33 cellular contexts compared by ENCODE assay signal in the genomic region with DNA sequence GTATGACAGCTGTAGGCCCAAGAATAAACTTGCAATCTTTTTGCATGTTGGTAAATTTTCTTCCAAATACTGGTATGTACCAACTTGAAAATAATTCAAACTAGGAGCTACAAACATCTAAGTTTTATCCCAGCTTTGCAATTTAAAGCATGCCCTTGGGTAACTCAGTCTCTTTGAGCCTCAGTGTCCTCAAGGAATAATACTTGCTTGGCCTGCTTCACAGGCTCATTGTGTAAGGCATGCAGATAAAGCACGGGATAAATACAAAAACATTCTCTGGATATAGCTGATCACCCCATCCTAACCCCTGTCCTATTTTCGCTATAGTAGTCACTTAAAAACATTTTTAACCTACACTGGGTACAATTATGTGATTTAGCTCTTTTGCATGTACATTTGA. TPM values are rescaled to one million over a fixed set of nuclear protein-coding genes. Genes with fewer than 3 reads are reported as not detected.
DNase-seq lines count a peak whose midpoint lies in the region; ATAC-seq lines count a peak whose summit lies in the region.
"Had no signal": no experiment of that assay in that cellular context is flagged by ENCODE, and none has a peak within 500 bp of the region (broad histone marks: within the 10 kb centered on the region; RNA-seq: fewer than 3 reads in every experiment).

No MANE protein-coding gene starts in this region.

- H2BK5ac ChIP-seq in trophoblast cell (ENCODE audit: low read depth, low read length, poor library complexity): no peak overlapping the region

- H3K79me1 ChIP-seq in trophoblast cell (ENCODE audit: low read length): no peaks in the 10 kb centered on the region

- peaks cover 65% of the 10 kb centered on the region for H3K36me3 ChIP-seq in adipocyte (ENCODE audit: control insufficient read depth, insufficient read depth, low read length, severe bottlenecking)
- peaks cover 14 to 24% of the 10 kb centered on the region in 2 experiments for H3K36me3 ChIP-seq in trophoblast cell (ENCODE audit: control insufficient read depth in 1 of 2, insufficient read depth in 2 of 2, low read length in 2 of 2)

- H3K79me2 ChIP-seq in trophoblast cell (ENCODE audit: control insufficient read depth, insufficient read depth, low read length, poor library complexity): no peaks in the 10 kb centered on the region

- peak overlapping the region; percentile 10 for H3K27ac Mint-ChIP-seq in activated naive CD4-positive, alpha-beta T cell treated with anti-CD3 and anti-CD28 coated beads, Interleukin-2, amount 10 ng/mL, durations not matched to agents 7 days and 5 days
- H3K27ac Mint-ChIP-seq: B cell; CD14-positive monocyte; CD4-positive, alpha-beta T cell; CD8-positive, alpha-beta T cell had no signal

- no peaks in the 10 kb centered on the region for H3K27me3 Mint-ChIP-seq in activated naive CD4-positive, alpha-beta T cell treated with anti-CD3 and anti-CD28 coated beads, Interleukin-2, amount 10 ng/mL, durations not matched to agents 7 days and 5 days
- H3K27me3 Mint-ChIP-seq: B cell; CD4-positive, alpha-beta memory T cell; CD4-positive, alpha-beta T cell; CD4-positive, CD25-positive, alpha-beta regulatory T cell; CD8-positive, alpha-beta memory T cell had no signal

- H3K9ac ChIP-seq in adipocyte (ENCODE audit: low read length): peak overlapping the region; percentile 38
- no peak overlapping the region for H3K9ac ChIP-seq in trophoblast cell (ENCODE audit: low read length)
- H3K9ac ChIP-seq: BLaER1; BLaER1 treated with 17β-estradiol and CSF1 and Interleukin-3, amounts not matched to agents 10 nM and 100 nM had no signal

- H3K27me3 ChIP-seq in adipocyte (replicated peaks; ENCODE audit: control insufficient read depth, insufficient read depth, low read length): no peaks in the 10 kb centered on the region
- H3K27me3 ChIP-seq in trophoblast cell (ENCODE audit: insufficient read depth, low read length): no peaks in the 10 kb centered on the region
- H3K27me3 ChIP-seq: BE2C; BLaER1; BLaER1 treated with 17β-estradiol and CSF1 and Interleukin-3, amounts not matched to agents 10 nM and 100 nM had no signal

- WGBS in trophoblast cell (ENCODE audit: extremely low coverage, insufficient coverage, insufficient read length): no CpG with 5 or more reads among the region's 2 CpGs

- H3K18ac ChIP-seq in trophoblast cell (ENCODE audit: low read length): no peak overlapping the region

- H3K4me3 ChIP-seq in adipocyte (ENCODE audit: low read length) (no peak overlapping the region), trophoblast cell (ENCODE audit: low read depth, low read length) (no peak overlapping the region)
- H3K4me3 ChIP-seq: A549; BLaER1; BLaER1 treated with 17β-estradiol and CSF1 and Interleukin-3, amounts not matched to agents 10 nM and 100 nM had no signal

- H3K4me1 ChIP-seq in adipocyte (ENCODE audit: control insufficient read depth, insufficient read depth, low read length) (peaks cover 9% of the 10 kb centered on the region), trophoblast cell (ENCODE audit: control insufficient read depth in 1 of 2, insufficient read depth in 2 of 2, low read length in 2 of 2) (peaks cover 0 to under 1% of the 10 kb centered on the region in 2 experiments)
- H3K4me1 ChIP-seq: A549, BE2C, Caco-2 had no signal

- H2BK120ac ChIP-seq in trophoblast cell (ENCODE audit: insufficient read depth, low read length, poor library complexity): no peak overlapping the region

- peaks cover 4% of the 10 kb centered on the region for H3K4me1 Mint-ChIP-seq in activated naive CD4-positive, alpha-beta T cell treated with anti-CD3 and anti-CD28 coated beads, Interleukin-2, amount 10 ng/mL, durations not matched to agents 7 days and 5 days
- H3K4me1 Mint-ChIP-seq: CD14-positive monocyte had no signal

- H3K23ac ChIP-seq in trophoblast cell (ENCODE audit: low read length): no peak overlapping the region

- H3K9me3 ChIP-seq in adipocyte (ENCODE audit: control insufficient read depth, low read length) (no peaks in the 10 kb centered on the region), trophoblast cell (ENCODE audit: insufficient read depth, low read depth, low read length) (no peaks in the 10 kb centered on the region)
- H3K9me3 ChIP-seq: A549; BE2C; BLaER1; BLaER1 treated with 17β-estradiol and CSF1 and Interleukin-3, amounts not matched to agents 10 nM and 100 nM; Caco-2 had no signal

- H3K4me3 Mint-ChIP-seq in activated naive CD4-positive, alpha-beta T cell treated with anti-CD3 and anti-CD28 coated beads, Interleukin-2, amount 10 ng/mL, durations not matched to agents 7 days and 5 days: no peak overlapping the region
- H3K4me3 Mint-ChIP-seq: B cell; CD14-positive monocyte; CD4-positive, alpha-beta memory T cell; CD4-positive, alpha-beta T cell; CD4-positive, CD25-positive, alpha-beta regulatory T cell; CD8-positive, alpha-beta memory T cell; CD8-positive, alpha-beta T cell had no signal

- no peak overlapping the region for H2BK12ac ChIP-seq in trophoblast cell (ENCODE audit: low read length)

- no peak overlapping the region for H2AK5ac ChIP-seq in trophoblast cell (ENCODE audit: low read length)

- no peak overlapping the region for H3K14ac ChIP-seq in trophoblast cell (ENCODE audit: low read length)

- H3K27ac ChIP-seq in trophoblast cell (ENCODE audit: low read depth, low read length): no peak overlapping the region
- H3K27ac ChIP-seq: 22Rv1; A549; BLaER1; BLaER1 treated with 17β-estradiol and CSF1 and Interleukin-3, amounts not matched to agents 10 nM and 100 nM; C4-2B had no signal

- CTCF ChIA-PET in activated naive CD4-positive, alpha-beta T cell treated with anti-CD3 and anti-CD28 coated beads, Interleukin-2, amount 10 ng/mL, durations not matched to agents 7 days and 5 days (lab: Charles Lee): interaction anchor here (0.6 to 1.3 kb wide), 4 partner anchors 9 to 45 kb away, joined by 3 to 6 read pairs (median 4); a partner anchor contains a TSS

- H3K4ac ChIP-seq in trophoblast cell (ENCODE audit: low read depth, low read length): no peak overlapping the region

- H2AFZ ChIP-seq in trophoblast cell (ENCODE audit: insufficient read depth, low read length, poor library complexity): no peak overlapping the region

- no peak for ATAC-seq in GM21381 (IDR thresholded peaks at IDR 0.05; ENCODE audit: unreplicated experiment)
- ATAC-seq: A549; CD8-positive, alpha-beta T cell had no signal

- no peak for DNase-seq in activated naive CD4-positive, alpha-beta T cell treated with anti-CD3 and anti-CD28 coated beads, Interleukin-2, amount 10 ng/mL, durations not matched to agents 7 days and 5 days
- no peak for DNase-seq in activated naive CD4-positive, alpha-beta T cell treated with anti-CD3 and anti-CD28 coated beads, Interleukin-2, amount 50 U/mL, for 16 hours
- DNase-seq in adipocyte (ENCODE audit: low read depth): no peak
- DNase-seq in trophoblast cell: peak; percentile 6 to 80
- no peak for DNase-seq in activated gamma-delta T cell (lab: John Stamatoyannopoulos, UW)
- DNase-seq: 8988T; ACHN; AML-193; BE2C; C1 segment of cervical spinal cord; Caco-2; Calu3; CD4-positive, alpha-beta memory T cell; CD4-positive, alpha-beta T cell; CD4-positive, CD25-positive, alpha-beta regulatory T cell; CD8-positive, alpha-beta memory T cell; CD8-positive, alpha-beta T cell; COR-L47; DMS 273 treated with DMSO at 0.1 percent for 48 hours; DMS153; DMS53; DMS79; DMS79 treated with DMSO at 0.1 percent for 48 hours; DND-41; EL had no signal

- no peak overlapping the region for H4K8ac ChIP-seq in trophoblast cell (ENCODE audit: low read depth, low read length)

- H4K91ac ChIP-seq in trophoblast cell (ENCODE audit: low read depth, low read length): no peak overlapping the region

- no peaks in the 10 kb centered on the region for H3K9me3 Mint-ChIP-seq in activated naive CD4-positive, alpha-beta T cell treated with anti-CD3 and anti-CD28 coated beads, Interleukin-2, amount 10 ng/mL, durations not matched to agents 7 days and 5 days
- H3K9me3 Mint-ChIP-seq: CD14-positive monocyte; CD4-positive, alpha-beta memory T cell; CD4-positive, alpha-beta T cell; CD4-positive, CD25-positive, alpha-beta regulatory T cell; CD8-positive, alpha-beta memory T cell; CD8-positive, alpha-beta T cell had no signal

- H4K12ac ChIP-seq in trophoblast cell (ENCODE audit: low read depth, low read length): no peak overlapping the region

- H3K36me3 Mint-ChIP-seq in activated naive CD4-positive, alpha-beta T cell treated with anti-CD3 and anti-CD28 coated beads, Interleukin-2, amount 10 ng/mL, durations not matched to agents 7 days and 5 days: peaks cover 38% of the 10 kb centered on the region

- H3K4me2 ChIP-seq in trophoblast cell (ENCODE audit: low read length): no peak overlapping the region
- H3K4me2 ChIP-seq: A549; BLaER1; BLaER1 treated with 17β-estradiol and CSF1 and Interleukin-3, amounts not matched to agents 10 nM and 100 nM had no signal

RNA-seq across cellular contexts. Expression of a gene that starts 9.6 kb away (rescaled TPM):
- polyA plus RNA-seq in trophoblast cell (2013): 9.6 and 10.5 TPM in 2 replicates
- polyA plus RNA-seq: CD14-positive monocyte had no signal

RNA-seq across cellular contexts. Expression of a gene that starts 29.2 kb away (rescaled TPM):
- polyA plus RNA-seq in trophoblast cell (2013): 17.7 and 18.0 TPM in 2 replicates

RNA-seq across cellular contexts. Expression of a gene that starts 42.9 kb away (rescaled TPM):
- 23.3 and 27.6 TPM in 2 replicates for polyA plus RNA-seq in trophoblast cell (2013)

Comparison
In these comparisons a context has a peak if more than half of its experiments do, and no peak if none do; other contexts are left out.
1. DNase-seq: peak in trophoblast cell (2 of 2); none in activated naive CD4-positive, alpha-beta T cell treated with anti-CD3 and anti-CD28 coated beads, Interleukin-2, amount 10 ng/mL, durations not matched to agents 7 days and 5 days (single experiment), activated naive CD4-positive, alpha-beta T cell treated with anti-CD3 and anti-CD28 coated beads, Interleukin-2, amount 50 U/mL, for 16 hours (single experiment), adipocyte (single experiment) and activated gamma-delta T cell (single experiment).